Comparison of ENCODE assay signal across 3 cellular contexts in the genomic region with DNA sequence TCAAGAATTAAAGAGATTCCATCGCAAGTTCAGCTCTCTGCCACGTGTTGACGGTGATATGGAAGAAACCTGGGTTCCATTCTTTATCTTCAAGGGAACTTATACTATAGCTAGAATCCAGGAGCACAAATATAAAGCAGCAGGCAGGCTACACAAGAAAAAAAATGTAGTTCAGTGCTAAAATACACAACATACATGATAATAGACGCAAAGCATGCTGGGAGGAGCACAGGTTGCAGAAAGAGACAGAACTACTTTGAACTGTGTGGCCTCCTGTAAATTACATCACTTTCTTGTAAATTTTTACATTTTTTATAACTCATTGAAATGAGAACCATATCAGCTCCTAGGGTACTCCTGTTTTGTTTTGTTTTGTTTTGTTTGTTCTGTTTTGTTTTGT.
TF ChIP-seq lines count a peak whose summit lies in the region.

No MANE protein-coding gene starts in this region.

TF ChIP-seq in GM23338, 12 proteins besides CTCF, POLR2A, EP300 and RAD21 (continues in another document):
- TF ChIP-seq, protein P1, sequence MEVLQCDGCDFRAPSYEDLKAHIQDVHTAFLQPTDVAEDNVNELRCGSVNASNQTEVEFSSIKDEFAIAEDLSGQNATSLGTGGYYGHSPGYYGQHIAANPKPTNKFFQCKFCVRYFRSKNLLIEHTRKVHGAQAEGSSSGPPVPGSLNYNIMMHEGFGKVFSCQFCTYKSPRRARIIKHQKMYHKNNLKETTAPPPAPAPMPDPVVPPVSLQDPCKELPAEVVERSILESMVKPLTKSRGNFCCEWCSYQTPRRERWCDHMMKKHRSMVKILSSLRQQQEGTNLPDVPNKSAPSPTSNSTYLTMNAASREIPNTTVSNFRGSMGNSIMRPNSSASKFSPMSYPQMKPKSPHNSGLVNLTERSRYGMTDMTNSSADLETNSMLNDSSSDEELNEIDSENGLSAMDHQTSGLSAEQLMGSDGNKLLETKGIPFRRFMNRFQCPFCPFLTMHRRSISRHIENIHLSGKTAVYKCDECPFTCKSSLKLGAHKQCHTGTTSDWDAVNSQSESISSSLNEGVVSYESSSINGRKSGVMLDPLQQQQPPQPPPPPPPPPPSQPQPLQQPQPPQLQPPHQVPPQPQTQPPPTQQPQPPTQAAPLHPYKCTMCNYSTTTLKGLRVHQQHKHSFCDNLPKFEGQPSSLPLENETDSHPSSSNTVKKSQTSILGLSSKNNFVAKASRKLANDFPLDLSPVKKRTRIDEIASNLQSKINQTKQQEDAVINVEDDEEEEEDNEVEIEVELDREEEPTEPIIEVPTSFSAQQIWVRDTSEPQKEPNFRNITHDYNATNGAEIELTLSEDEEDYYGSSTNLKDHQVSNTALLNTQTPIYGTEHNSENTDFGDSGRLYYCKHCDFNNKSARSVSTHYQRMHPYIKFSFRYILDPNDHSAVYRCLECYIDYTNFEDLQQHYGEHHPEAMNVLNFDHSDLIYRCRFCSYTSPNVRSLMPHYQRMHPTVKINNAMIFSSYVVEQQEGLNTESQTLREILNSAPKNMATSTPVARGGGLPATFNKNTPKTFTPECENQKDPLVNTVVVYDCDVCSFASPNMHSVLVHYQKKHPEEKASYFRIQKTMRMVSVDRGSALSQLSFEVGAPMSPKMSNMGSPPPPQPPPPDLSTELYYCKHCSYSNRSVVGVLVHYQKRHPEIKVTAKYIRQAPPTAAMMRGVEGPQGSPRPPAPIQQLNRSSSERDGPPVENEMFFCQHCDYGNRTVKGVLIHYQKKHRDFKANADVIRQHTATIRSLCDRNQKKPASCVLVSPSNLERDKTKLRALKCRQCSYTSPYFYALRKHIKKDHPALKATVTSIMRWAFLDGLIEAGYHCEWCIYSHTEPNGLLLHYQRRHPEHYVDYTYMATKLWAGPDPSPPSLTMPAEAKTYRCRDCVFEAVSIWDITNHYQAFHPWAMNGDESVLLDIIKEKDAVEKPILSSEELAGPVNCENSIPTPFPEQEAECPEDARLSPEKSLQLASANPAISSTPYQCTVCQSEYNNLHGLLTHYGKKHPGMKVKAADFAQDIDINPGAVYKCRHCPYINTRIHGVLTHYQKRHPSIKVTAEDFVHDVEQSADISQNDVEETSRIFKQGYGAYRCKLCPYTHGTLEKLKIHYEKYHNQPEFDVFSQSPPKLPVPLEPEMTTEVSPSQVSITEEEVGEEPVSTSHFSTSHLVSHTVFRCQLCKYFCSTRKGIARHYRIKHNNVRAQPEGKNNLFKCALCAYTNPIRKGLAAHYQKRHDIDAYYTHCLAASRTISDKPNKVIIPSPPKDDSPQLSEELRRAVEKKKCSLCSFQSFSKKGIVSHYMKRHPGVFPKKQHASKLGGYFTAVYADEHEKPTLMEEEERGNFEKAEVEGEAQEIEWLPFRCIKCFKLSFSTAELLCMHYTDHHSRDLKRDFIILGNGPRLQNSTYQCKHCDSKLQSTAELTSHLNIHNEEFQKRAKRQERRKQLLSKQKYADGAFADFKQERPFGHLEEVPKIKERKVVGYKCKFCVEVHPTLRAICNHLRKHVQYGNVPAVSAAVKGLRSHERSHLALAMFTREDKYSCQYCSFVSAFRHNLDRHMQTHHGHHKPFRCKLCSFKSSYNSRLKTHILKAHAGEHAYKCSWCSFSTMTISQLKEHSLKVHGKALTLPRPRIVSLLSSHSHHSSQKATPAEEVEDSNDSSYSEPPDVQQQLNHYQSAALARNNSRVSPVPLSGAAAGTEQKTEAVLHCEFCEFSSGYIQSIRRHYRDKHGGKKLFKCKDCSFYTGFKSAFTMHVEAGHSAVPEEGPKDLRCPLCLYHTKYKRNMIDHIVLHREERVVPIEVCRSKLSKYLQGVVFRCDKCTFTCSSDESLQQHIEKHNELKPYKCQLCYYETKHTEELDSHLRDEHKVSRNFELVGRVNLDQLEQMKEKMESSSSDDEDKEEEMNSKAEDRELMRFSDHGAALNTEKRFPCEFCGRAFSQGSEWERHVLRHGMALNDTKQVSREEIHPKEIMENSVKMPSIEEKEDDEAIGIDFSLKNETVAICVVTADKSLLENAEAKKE (CRISPR knock-in tag; IDR thresholded peaks at IDR 0.05): no peak
- TF ChIP-seq EZH2phosphoT487 (IDR thresholded peaks at IDR 0.05; ENCODE audit: unreplicated experiment) (no peak), EZH2 (IDR thresholded peaks at IDR 0.05; ENCODE audit: low read depth, unreplicated experiment) (no peak)

TF ChIP-seq in HCT116, 20 proteins besides CTCF, POLR2A, EP300 and RAD21:
- no peak for TF ChIP-seq SIN3A (IDR thresholded peaks at IDR 0.05; ENCODE audit: low read depth)

TF ChIP-seq in neural cell, 6 proteins besides CTCF, POLR2A, EP300 and RAD21:
- TF ChIP-seq EZH2 (IDR thresholded peaks at IDR 0.05; ENCODE audit: borderline replicate concordance, insufficient read depth, low read length, poor library complexity, severe bottlenecking): no peak
- TF ChIP-seq MXI1 (conservative IDR thresholded peaks at IDR 0.05; ENCODE audit: poor library complexity, severe bottlenecking): peak; percentile 3
- TF ChIP-seq POLR2AphosphoS5 (IDR thresholded peaks at IDR 0.05): no peak
